Comparison of ENCODE assay signal across 1 cellular context in the genomic region with DNA sequence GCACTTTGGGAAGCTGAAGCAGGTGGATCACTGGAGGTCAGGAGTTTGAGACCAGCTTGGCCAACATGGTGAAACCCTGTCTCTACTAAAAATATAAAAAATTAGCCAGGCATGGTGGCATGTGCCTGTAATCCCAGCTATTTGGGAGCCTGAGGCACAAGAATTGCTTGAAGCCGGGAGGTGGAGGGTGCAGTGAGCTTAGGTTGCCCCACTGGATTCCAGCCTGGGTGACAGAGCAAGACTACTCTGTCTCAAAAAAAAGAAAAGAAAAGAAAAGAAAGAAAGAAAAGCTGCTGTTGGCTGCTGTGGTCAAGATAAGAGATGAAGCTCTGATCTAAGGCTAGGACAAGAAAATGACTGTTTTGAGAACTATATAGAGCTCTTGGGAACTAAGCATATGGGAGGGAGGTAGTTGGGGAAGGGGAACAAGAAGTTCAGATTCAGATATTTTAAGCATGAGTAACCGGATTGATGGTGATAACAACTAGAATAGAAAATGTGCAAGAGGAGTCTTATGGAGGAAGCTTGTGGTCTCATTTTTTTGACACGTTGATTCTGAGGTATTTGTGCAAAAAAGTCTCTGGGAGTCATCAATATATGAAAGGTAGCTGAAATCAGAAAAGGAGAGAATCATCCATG.
TF ChIP-seq lines count a peak whose summit lies in the region.

No MANE protein-coding gene starts in this region.

TF ChIP-seq in HCT116, 20 proteins besides CTCF, POLR2A, EP300 and RAD21:
- TF ChIP-seq CEBPB (IDR thresholded peaks at IDR 0.05; ENCODE audit: low read depth) = no peak
- no peak for TF ChIP-seq POLR2AphosphoS5 (IDR thresholded peaks at IDR 0.05; ENCODE audit: low read depth, low read length)
- 0 out of 2 replicates have a peak, but pooled peaks have one; percentile 11 for TF ChIP-seq FOSL1 (IDR thresholded peaks at IDR 0.05; ENCODE audit: low read depth)
